Comparison of ENCODE assay signal across 2 cellular contexts in genomic region chr9:105252405-105252756, GRCh38.
TF ChIP-seq lines count a peak whose summit lies in the region.

No MANE protein-coding gene starts in this region.

TF ChIP-seq in HEK293, 187 proteins besides CTCF, POLR2A, EP300 and RAD21:
- TF ChIP-seq, protein P1, sequence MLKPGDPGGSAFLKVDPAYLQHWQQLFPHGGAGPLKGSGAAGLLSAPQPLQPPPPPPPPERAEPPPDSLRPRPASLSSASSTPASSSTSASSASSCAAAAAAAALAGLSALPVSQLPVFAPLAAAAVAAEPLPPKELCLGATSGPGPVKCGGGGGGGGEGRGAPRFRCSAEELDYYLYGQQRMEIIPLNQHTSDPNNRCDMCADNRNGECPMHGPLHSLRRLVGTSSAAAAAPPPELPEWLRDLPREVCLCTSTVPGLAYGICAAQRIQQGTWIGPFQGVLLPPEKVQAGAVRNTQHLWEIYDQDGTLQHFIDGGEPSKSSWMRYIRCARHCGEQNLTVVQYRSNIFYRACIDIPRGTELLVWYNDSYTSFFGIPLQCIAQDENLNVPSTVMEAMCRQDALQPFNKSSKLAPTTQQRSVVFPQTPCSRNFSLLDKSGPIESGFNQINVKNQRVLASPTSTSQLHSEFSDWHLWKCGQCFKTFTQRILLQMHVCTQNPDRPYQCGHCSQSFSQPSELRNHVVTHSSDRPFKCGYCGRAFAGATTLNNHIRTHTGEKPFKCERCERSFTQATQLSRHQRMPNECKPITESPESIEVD (tag by site-specific recombination; IDR thresholded peaks at IDR 0.05), result peak; percentile 63
- TF ChIP-seq, protein P2, sequence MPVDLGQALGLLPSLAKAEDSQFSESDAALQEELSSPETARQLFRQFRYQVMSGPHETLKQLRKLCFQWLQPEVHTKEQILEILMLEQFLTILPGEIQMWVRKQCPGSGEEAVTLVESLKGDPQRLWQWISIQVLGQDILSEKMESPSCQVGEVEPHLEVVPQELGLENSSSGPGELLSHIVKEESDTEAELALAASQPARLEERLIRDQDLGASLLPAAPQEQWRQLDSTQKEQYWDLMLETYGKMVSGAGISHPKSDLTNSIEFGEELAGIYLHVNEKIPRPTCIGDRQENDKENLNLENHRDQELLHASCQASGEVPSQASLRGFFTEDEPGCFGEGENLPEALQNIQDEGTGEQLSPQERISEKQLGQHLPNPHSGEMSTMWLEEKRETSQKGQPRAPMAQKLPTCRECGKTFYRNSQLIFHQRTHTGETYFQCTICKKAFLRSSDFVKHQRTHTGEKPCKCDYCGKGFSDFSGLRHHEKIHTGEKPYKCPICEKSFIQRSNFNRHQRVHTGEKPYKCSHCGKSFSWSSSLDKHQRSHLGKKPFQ (tag by site-specific recombination; IDR thresholded peaks at IDR 0.05), result no peak
- TF ChIP-seq ZNF19 (tag by site-specific recombination; IDR thresholded peaks at IDR 0.05; ENCODE audit: low read depth) (no peak), SP3 (tag by site-specific recombination; IDR thresholded peaks at IDR 0.05) (no peak), ZBTB48 (tag by site-specific recombination; IDR thresholded peaks at IDR 0.05) (no peak), ZNF423 (tag by site-specific recombination; IDR thresholded peaks at IDR 0.05) (no peak), PATZ1 (tag by site-specific recombination; IDR thresholded peaks at IDR 0.05) (no peak), ZNF221 (tag by site-specific recombination; IDR thresholded peaks at IDR 0.05; ENCODE audit: borderline replicate concordance) (no peak)
TF ChIP-seq in HEK293: peak in this region for 1.

TF ChIP-seq in HepG2, 621 proteins besides CTCF, POLR2A, EP300 and RAD21:
- TF ChIP-seq TARDBP (CRISPR knock-in tag; IDR thresholded peaks at IDR 0.05), result 0 out of 2 replicates have a peak, but pooled peaks have one; percentile 1
- TF ChIP-seq NFYB (CRISPR knock-in tag; IDR thresholded peaks at IDR 0.05), result no peak
- no peak for TF ChIP-seq TOPORS (CRISPR knock-in tag; IDR thresholded peaks at IDR 0.05)
- no peak for TF ChIP-seq ZNF737 (CRISPR knock-in tag; IDR thresholded peaks at IDR 0.05; ENCODE audit: borderline replicate concordance)
- TF ChIP-seq PAF1 (CRISPR knock-in tag; IDR thresholded peaks at IDR 0.05), result no peak
- no peak for TF ChIP-seq MXD1 (CRISPR knock-in tag; IDR thresholded peaks at IDR 0.05)
- no peak for TF ChIP-seq NR2F6 (IDR thresholded peaks at IDR 0.05)
- TF ChIP-seq NR2F6 (CRISPR knock-in tag; IDR thresholded peaks at IDR 0.05), result 0 out of 2 replicates have a peak, but pooled peaks have one; percentile 4
- TF ChIP-seq, protein P3, sequence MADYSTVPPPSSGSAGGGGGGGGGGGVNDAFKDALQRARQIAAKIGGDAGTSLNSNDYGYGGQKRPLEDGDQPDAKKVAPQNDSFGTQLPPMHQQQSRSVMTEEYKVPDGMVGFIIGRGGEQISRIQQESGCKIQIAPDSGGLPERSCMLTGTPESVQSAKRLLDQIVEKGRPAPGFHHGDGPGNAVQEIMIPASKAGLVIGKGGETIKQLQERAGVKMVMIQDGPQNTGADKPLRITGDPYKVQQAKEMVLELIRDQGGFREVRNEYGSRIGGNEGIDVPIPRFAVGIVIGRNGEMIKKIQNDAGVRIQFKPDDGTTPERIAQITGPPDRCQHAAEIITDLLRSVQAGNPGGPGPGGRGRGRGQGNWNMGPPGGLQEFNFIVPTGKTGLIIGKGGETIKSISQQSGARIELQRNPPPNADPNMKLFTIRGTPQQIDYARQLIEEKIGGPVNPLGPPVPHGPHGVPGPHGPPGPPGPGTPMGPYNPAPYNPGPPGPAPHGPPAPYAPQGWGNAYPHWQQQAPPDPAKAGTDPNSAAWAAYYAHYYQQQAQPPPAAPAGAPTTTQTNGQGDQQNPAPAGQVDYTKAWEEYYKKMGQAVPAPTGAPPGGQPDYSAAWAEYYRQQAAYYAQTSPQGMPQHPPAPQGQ (CRISPR knock-in tag; IDR thresholded peaks at IDR 0.05; ENCODE audit: borderline replicate concordance), result no peak
- peak; percentile 3; the same call in 1 of the 2 replicates for TF ChIP-seq RCOR2 (CRISPR knock-in tag; IDR thresholded peaks at IDR 0.05)
- TF ChIP-seq, protein P4, sequence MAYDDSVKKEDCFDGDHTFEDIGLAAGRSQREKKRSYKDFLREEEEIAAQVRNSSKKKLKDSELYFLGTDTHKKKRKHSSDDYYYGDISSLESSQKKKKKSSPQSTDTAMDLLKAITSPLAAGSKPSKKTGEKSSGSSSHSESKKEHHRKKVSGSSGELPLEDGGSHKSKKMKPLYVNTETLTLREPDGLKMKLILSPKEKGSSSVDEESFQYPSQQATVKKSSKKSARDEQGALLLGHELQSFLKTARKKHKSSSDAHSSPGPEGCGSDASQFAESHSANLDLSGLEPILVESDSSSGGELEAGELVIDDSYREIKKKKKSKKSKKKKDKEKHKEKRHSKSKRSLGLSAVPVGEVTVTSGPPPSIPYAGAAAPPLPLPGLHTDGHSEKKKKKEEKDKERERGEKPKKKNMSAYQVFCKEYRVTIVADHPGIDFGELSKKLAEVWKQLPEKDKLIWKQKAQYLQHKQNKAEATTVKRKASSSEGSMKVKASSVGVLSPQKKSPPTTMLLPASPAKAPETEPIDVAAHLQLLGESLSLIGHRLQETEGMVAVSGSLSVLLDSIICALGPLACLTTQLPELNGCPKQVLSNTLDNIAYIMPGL (CRISPR knock-in tag; IDR thresholded peaks at IDR 0.05; ENCODE audit: borderline replicate concordance in 1 of 2, low read depth in 1 of 2), result 0 out of 4 replicates have a peak, but pooled peaks of 1 of the 2 experiments have one; percentile 5
- TF ChIP-seq ARHGAP35 (CRISPR knock-in tag; IDR thresholded peaks at IDR 0.05; ENCODE audit: borderline replicate concordance), result no peak
- TF ChIP-seq SMYD3 (CRISPR knock-in tag; IDR thresholded peaks at IDR 0.05), result 0 out of 2 replicates have a peak, but pooled peaks have one; percentile 32
- no peak for TF ChIP-seq ZNF343 (CRISPR knock-in tag; IDR thresholded peaks at IDR 0.05)
- TF ChIP-seq, protein P5, sequence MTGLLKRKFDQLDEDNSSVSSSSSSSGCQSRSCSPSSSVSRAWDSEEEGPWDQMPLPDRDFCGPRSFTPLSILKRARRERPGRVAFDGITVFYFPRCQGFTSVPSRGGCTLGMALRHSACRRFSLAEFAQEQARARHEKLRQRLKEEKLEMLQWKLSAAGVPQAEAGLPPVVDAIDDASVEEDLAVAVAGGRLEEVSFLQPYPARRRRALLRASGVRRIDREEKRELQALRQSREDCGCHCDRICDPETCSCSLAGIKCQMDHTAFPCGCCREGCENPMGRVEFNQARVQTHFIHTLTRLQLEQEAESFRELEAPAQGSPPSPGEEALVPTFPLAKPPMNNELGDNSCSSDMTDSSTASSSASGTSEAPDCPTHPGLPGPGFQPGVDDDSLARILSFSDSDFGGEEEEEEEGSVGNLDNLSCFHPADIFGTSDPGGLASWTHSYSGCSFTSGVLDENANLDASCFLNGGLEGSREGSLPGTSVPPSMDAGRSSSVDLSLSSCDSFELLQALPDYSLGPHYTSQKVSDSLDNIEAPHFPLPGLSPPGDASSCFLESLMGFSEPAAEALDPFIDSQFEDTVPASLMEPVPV (CRISPR knock-in tag; IDR thresholded peaks at IDR 0.05), result no peak
- TF ChIP-seq, protein P6, sequence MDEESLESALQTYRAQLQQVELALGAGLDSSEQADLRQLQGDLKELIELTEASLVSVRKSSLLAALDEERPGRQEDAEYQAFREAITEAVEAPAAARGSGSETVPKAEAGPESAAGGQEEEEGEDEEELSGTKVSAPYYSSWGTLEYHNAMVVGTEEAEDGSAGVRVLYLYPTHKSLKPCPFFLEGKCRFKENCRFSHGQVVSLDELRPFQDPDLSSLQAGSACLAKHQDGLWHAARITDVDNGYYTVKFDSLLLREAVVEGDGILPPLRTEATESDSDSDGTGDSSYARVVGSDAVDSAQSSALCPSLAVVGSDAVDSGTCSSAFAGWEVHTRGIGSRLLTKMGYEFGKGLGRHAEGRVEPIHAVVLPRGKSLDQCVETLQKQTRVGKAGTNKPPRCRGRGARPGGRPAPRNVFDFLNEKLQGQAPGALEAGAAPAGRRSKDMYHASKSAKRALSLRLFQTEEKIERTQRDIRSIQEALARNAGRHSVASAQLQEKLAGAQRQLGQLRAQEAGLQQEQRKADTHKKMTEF (CRISPR knock-in tag; IDR thresholded peaks at IDR 0.05), result peak; percentile 3; the same call in 1 of the 2 replicates
- TF ChIP-seq DPF2 (CRISPR knock-in tag; IDR thresholded peaks at IDR 0.05; ENCODE audit: borderline replicate concordance, low read depth), result peak; percentile 2; the same call in 1 of the 2 replicates
- TF ChIP-seq ZBTB14 (CRISPR knock-in tag; IDR thresholded peaks at IDR 0.05), result no peak
- 0 out of 2 replicates have a peak, but pooled peaks have one; percentile 27 for TF ChIP-seq KDM3A (CRISPR knock-in tag; IDR thresholded peaks at IDR 0.05; ENCODE audit: low read depth)
- TF ChIP-seq RFXAP (CRISPR knock-in tag; IDR thresholded peaks at IDR 0.05; ENCODE audit: borderline replicate concordance), result no peak
- TF ChIP-seq FOXA1 (IDR thresholded peaks at IDR 0.05), result no peak
- no peak for TF ChIP-seq FOXA1 (CRISPR knock-in tag; IDR thresholded peaks at IDR 0.05)
- TF ChIP-seq PAXIP1 (CRISPR knock-in tag; conservative IDR thresholded peaks at IDR 0.05), result 0 out of 2 replicates have a peak, but pooled peaks have one; percentile 2
- TF ChIP-seq MLX (CRISPR knock-in tag; IDR thresholded peaks at IDR 0.05), result no peak
- TF ChIP-seq FOXP1 (IDR thresholded peaks at IDR 0.05), result no peak
- no peak for TF ChIP-seq FOXP1 (CRISPR knock-in tag; IDR thresholded peaks at IDR 0.05)
- no peak for TF ChIP-seq ZNF331 (CRISPR knock-in tag; IDR thresholded peaks at IDR 0.05)
- no peak for TF ChIP-seq ZNF34 (CRISPR knock-in tag; IDR thresholded peaks at IDR 0.05; ENCODE audit: borderline replicate concordance)
- no peak for TF ChIP-seq TAF1 (CRISPR knock-in tag; IDR thresholded peaks at IDR 0.05)
